ENCODE assay signal across 2 cellular contexts in genomic region chr5:172954751-172955159, GRCh38.
TF ChIP-seq lines count a peak whose summit lies in the region.

No MANE protein-coding gene starts in this region.

TF ChIP-seq in IMR-90, 13 proteins besides CTCF, POLR2A, EP300 and RAD21:
- TF ChIP-seq MXI1 (IDR thresholded peaks at IDR 0.05; ENCODE audit: borderline replicate concordance, low read depth, low read length) (no peak), FOS (IDR thresholded peaks at IDR 0.05; ENCODE audit: low read depth, low read length) (no peak), CHD1 (IDR thresholded peaks at IDR 0.05; ENCODE audit: low read depth, low read length) (no peak), USF2 (IDR thresholded peaks at IDR 0.05; ENCODE audit: low read depth, low read length) (no peak), CEBPB (IDR thresholded peaks at IDR 0.05; ENCODE audit: low read depth, low read length) (no peak)
- TF ChIP-seq, protein P1, sequence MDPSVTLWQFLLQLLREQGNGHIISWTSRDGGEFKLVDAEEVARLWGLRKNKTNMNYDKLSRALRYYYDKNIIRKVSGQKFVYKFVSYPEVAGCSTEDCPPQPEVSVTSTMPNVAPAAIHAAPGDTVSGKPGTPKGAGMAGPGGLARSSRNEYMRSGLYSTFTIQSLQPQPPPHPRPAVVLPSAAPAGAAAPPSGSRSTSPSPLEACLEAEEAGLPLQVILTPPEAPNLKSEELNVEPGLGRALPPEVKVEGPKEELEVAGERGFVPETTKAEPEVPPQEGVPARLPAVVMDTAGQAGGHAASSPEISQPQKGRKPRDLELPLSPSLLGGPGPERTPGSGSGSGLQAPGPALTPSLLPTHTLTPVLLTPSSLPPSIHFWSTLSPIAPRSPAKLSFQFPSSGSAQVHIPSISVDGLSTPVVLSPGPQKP (IDR thresholded peaks at IDR 0.05; ENCODE audit: borderline replicate concordance, low read depth, low read length), result no peak

TF ChIP-seq in endothelial cell of umbilical vein, 7 proteins besides CTCF, POLR2A, EP300 and RAD21:
- no peak for TF ChIP-seq EZH2 (IDR thresholded peaks at IDR 0.05; ENCODE audit: borderline replicate concordance, low read depth, low read length, severe bottlenecking)
- no peak for TF ChIP-seq MYC (IDR thresholded peaks at IDR 0.05; ENCODE audit: low read depth, low read length)
- no peak for TF ChIP-seq MAX (IDR thresholded peaks at IDR 0.05; ENCODE audit: insufficient read depth, insufficient read length)
- no peak for TF ChIP-seq JUN (IDR thresholded peaks at IDR 0.05; ENCODE audit: borderline replicate concordance, insufficient read depth, insufficient read length, low read depth)
- TF ChIP-seq FOS (IDR thresholded peaks at IDR 0.05; ENCODE audit: borderline replicate concordance, insufficient read depth, low read length), result no peak
- no peak for TF ChIP-seq GATA2 (IDR thresholded peaks at IDR 0.05; ENCODE audit: insufficient read depth, insufficient read length, low read depth, low read length)
- TF ChIP-seq POLR2AphosphoS5 (IDR thresholded peaks at IDR 0.05; ENCODE audit: insufficient read depth, low read depth, low read length), result no peak
